21 cellular contexts compared by ENCODE assay signal in genomic region chr20:22846829-22847228, GRCh38.
"Had no signal": no experiment of that assay in that cellular context is flagged by ENCODE, and none has a peak within 500 bp of the region (broad histone marks: within the 10 kb centered on the region; RNA-seq: fewer than 3 reads in every experiment).

No MANE protein-coding gene starts in this region.

- DNase-seq: IMR-90, Karpas-422, KG1, MM.1S, NCI-H1092 treated with DMSO at 0.1 percent for 48 hours, NCI-H1436, NCI-H187, NCI-H2029, NCI-H2081 treated with DMSO at 0.1 percent for 48 hours, NCI-H2171, NCI-H226, NCI-H446, NCI-H510A, NCI-H524 treated with DMSO at 0.1 percent for 48 hours, NCI-H69, NCI-H774, SHP77, SK-N-SH had no signal

- H3K9ac ChIP-seq: SK-N-SH had no signal

- ATAC-seq: HepG2, Panc1 had no signal

- H3K9me3 ChIP-seq: SK-N-SH had no signal

- H3K27ac ChIP-seq: RWPE1 had no signal
